8 cellular contexts compared by ENCODE assay signal in genomic region chr3:125107861-125108567, GRCh38. TPM values are rescaled to one million over a fixed set of nuclear protein-coding genes. Genes with fewer than 3 reads are reported as not detected.
A peak's percentile ranks its signal among the peaks of the same experiment; 100 is the strongest.
DNase-seq lines count a peak whose midpoint lies in the region; ATAC-seq and TF ChIP-seq lines count a peak whose summit lies in the region.
"Had no signal": no experiment of that assay in that cellular context is flagged by ENCODE, and none has a peak within 500 bp of the region (broad histone marks: within the 10 kb centered on the region; RNA-seq: fewer than 3 reads in every experiment).

No MANE protein-coding gene starts in this region.

- in situ Hi-C loops in astrocyte of the cerebellum (cut with HindIII; ENCODE audit: low sequenced_read_pairs), result no loop called here

- H3K36me3 Mint-ChIP-seq in stimulated activated memory B cell treated with anti-CD40 and anti-IgM and Interleukin-4, amounts not matched to agents 10 μg/mL and 1 μg/mL and 100 μg/mL, for 72 hours, result peaks cover 8% of the 10 kb centered on the region

- no peak for TF ChIP-seq CTCF in astrocyte of the cerebellum (IDR thresholded peaks at IDR 0.05; ENCODE audit: low read depth, low read length, missing control alignments)

- DNase-seq in astrocyte of the cerebellum (ENCODE audit: low read depth) (peak; percentile 59), Right ventricle myocardium inferior (ENCODE audit: missing footprints) (no peak), NCI-H2227 treated with DMSO at 0.1 percent for 48 hours (lab: John Stamatoyannopoulos, UW) (no peak)

- H3K4me3 Mint-ChIP-seq in stimulated activated memory B cell treated with anti-CD40 and anti-IgM and Interleukin-4, amounts not matched to agents 10 μg/mL and 1 μg/mL and 100 μg/mL, for 72 hours, result peak overlapping the region; percentile 55

- intact Hi-C loops in Right ventricle myocardium inferior (cut with DNase I), result no loop called here

- peak overlapping the region; percentile 77 for H3K27ac Mint-ChIP-seq in stimulated activated memory B cell treated with anti-CD40 and anti-IgM and Interleukin-4, amounts not matched to agents 10 μg/mL and 1 μg/mL and 100 μg/mL, for 72 hours

- peak overlapping the region; percentile 30 for H3K4me3 ChIP-seq in astrocyte of the cerebellum (ENCODE audit: low read depth, low read length)

- no peaks in the 10 kb centered on the region for H3K27me3 Mint-ChIP-seq in stimulated activated memory B cell treated with anti-CD40 and anti-IgM and Interleukin-4, amounts not matched to agents 10 μg/mL and 1 μg/mL and 100 μg/mL, for 72 hours

- H3K9me3 Mint-ChIP-seq in stimulated activated memory B cell treated with anti-CD40 and anti-IgM and Interleukin-4, amounts not matched to agents 10 μg/mL and 1 μg/mL and 100 μg/mL, for 72 hours, result peaks cover 6% of the 10 kb centered on the region

- peaks cover 50% of the 10 kb centered on the region for H3K4me1 Mint-ChIP-seq in stimulated activated memory B cell treated with anti-CD40 and anti-IgM and Interleukin-4, amounts not matched to agents 10 μg/mL and 1 μg/mL and 100 μg/mL, for 72 hours

- peak; percentile 43 for ATAC-seq in GM18861 (IDR thresholded peaks at IDR 0.05; ENCODE audit: unreplicated experiment)
- ATAC-seq in HG03039 (IDR thresholded peaks at IDR 0.05; ENCODE audit: unreplicated experiment), result peak; percentile 38
- peak; percentile 86 for ATAC-seq in stimulated activated memory B cell treated with anti-CD40 and anti-IgM and Interleukin-4, amounts not matched to agents 10 μg/mL and 1 μg/mL and 100 μg/mL, for 72 hours
- no peak for ATAC-seq in HG02981 (IDR thresholded peaks at IDR 0.05; ENCODE audit: unreplicated experiment)
- no peak for ATAC-seq in Right ventricle myocardium inferior
- ATAC-seq: sciatic nerve had no signal

RNA-seq across cellular contexts. Expression of gene HEG1, which starts 52.2 kb away (rescaled TPM):
- total RNA-seq in Right ventricle myocardium inferior, result 95.0 TPM

Comparison
In these comparisons a context has a peak if more than half of its experiments do, and no peak if none do; other contexts are left out.
1. ATAC-seq: peak in GM18861 (single experiment), HG03039 (single experiment) and stimulated activated memory B cell treated with anti-CD40 and anti-IgM and Interleukin-4, amounts not matched to agents 10 μg/mL and 1 μg/mL and 100 μg/mL, for 72 hours (single experiment); none in HG02981 (single experiment) and Right ventricle myocardium inferior (single experiment).